Comparison of ENCODE assay signal across 14 cellular contexts in genomic region chr2:230443540-230443939, GRCh38. TPM values are rescaled to one million over a fixed set of nuclear protein-coding genes. Genes with fewer than 3 reads are reported as not detected.
DNase-seq lines count a peak whose midpoint lies in the region; ATAC-seq, FAIRE-seq and TF ChIP-seq lines count a peak whose summit lies in the region.
"Had no signal": no experiment of that assay in that cellular context is flagged by ENCODE, and none has a peak within 500 bp of the region (broad histone marks: within the 10 kb centered on the region; RNA-seq: fewer than 3 reads in every experiment).

No MANE protein-coding gene starts in this region.

- peak overlapping the region; percentile 21 for H3K4me3 Mint-ChIP-seq in activated T-helper 17 cell treated with anti-CD3 and anti-CD28 coated beads, Interleukin-2, amount 50 U/mL, for 72 hours
- H3K4me3 Mint-ChIP-seq: T-helper 1 cell treated with Interleukin-12 subunit alpha and Interleukin-12 subunit beta and Interleukin-4 antibody, amounts not matched to agents 30 μg/mL and 1 μg/mL, for 36 hours had no signal

- peak; percentile 61 for FAIRE-seq in GM18507 (lab: Jason Lieb, UNC)

- no peak for TF ChIP-seq EP300 in gastroesophageal sphincter (IDR thresholded peaks at IDR 0.05)

- H3K9me3 ChIP-seq in gastroesophageal sphincter = no peaks in the 10 kb centered on the region
- H3K9me3 ChIP-seq: suprapubic skin had no signal

- peaks cover 3% of the 10 kb centered on the region for H3K9me3 Mint-ChIP-seq in activated T-helper 17 cell treated with anti-CD3 and anti-CD28 coated beads, Interleukin-2, amount 50 U/mL, for 72 hours
- H3K9me3 Mint-ChIP-seq: T-helper 1 cell treated with Interleukin-12 subunit alpha and Interleukin-12 subunit beta and Interleukin-4 antibody, amounts not matched to agents 30 μg/mL and 1 μg/mL, for 36 hours had no signal

- H3K27ac Mint-ChIP-seq in activated T-helper 17 cell treated with anti-CD3 and anti-CD28 coated beads, Interleukin-2, amount 50 U/mL, for 72 hours = no peak overlapping the region
- H3K27ac Mint-ChIP-seq: progenitor cell of endocrine pancreas had no signal

- ATAC-seq in activated T-helper 17 cell treated with anti-CD3 and anti-CD28 coated beads, Interleukin-2, amount 50 U/mL, for 72 hours (replicated peaks) = peak; percentile 52
- ATAC-seq in Right ventricle myocardium inferior = no peak
- ATAC-seq in gastroesophageal sphincter = no peak

- TF ChIP-seq CTCF in gastroesophageal sphincter (IDR thresholded peaks at IDR 0.05) = no peak

- H3K4me1 Mint-ChIP-seq in activated T-helper 17 cell treated with anti-CD3 and anti-CD28 coated beads, Interleukin-2, amount 50 U/mL, for 72 hours = peaks cover 61% of the 10 kb centered on the region

- no peak for TF ChIP-seq POLR2A in gastroesophageal sphincter (IDR thresholded peaks at IDR 0.05)

- peaks cover 0 to 26% (median 0%) of the 10 kb centered on the region in 3 donors for H3K4me1 ChIP-seq in gastroesophageal sphincter

- no peak overlapping the region for H3K27ac ChIP-seq in gastroesophageal sphincter
- H3K27ac ChIP-seq: suprapubic skin had no signal

- peaks cover 0 to 55% of the 10 kb centered on the region in 2 donors for H3K36me3 ChIP-seq in gastroesophageal sphincter

- intact Hi-C loops in Right ventricle myocardium inferior (cut with DNase I) = no loop called here

- peaks cover 86% of the 10 kb centered on the region for H3K36me3 Mint-ChIP-seq in activated T-helper 17 cell treated with anti-CD3 and anti-CD28 coated beads, Interleukin-2, amount 50 U/mL, for 72 hours (ENCODE audit: low read depth)

- no peaks in the 10 kb centered on the region for H3K27me3 Mint-ChIP-seq in activated T-helper 17 cell treated with anti-CD3 and anti-CD28 coated beads, Interleukin-2, amount 50 U/mL, for 72 hours
- H3K27me3 Mint-ChIP-seq: progenitor cell of endocrine pancreas had no signal

- DNase-seq in AG08395 (ENCODE audit: low spot score) (peak; percentile 29), GM18507 (ENCODE audit: extremely low spot score, insufficient read length, low read depth) (no peak), glomerular visceral epithelial cell (ENCODE audit: extremely low spot score) (peak; percentile 37), HPDE6-E6E7 (ENCODE audit: extremely low spot score) (no peak), Right ventricle myocardium inferior (ENCODE audit: missing footprints) (no peak), NCI-H187 (lab: John Stamatoyannopoulos, UW) (no peak)
- DNase-seq: head of caudate nucleus; NCI-H1105; stimulated activated CD4-positive, alpha-beta T cell treated with anti-CD3 and anti-CD28 coated beads, Interleukin-4, amount 100 ng/mL, for 4 hours had no signal

- no peaks in the 10 kb centered on the region for H3K27me3 ChIP-seq in gastroesophageal sphincter
- H3K27me3 ChIP-seq: suprapubic skin had no signal

- WGBS in gastroesophageal sphincter (ENCODE audit: low coverage in 1 of 2), 2 donors = 84% methylated on average over 2 of the region's 2 CpGs; no CpG with 5 or more reads in 1 of the 2 donors

- H3K4me3 ChIP-seq in gastroesophageal sphincter = no peak overlapping the region
- H3K4me3 ChIP-seq: suprapubic skin had no signal

RNA-seq across cellular contexts. Expression of gene SP100, which starts 27.5 kb away (rescaled TPM):
- 100 to 1,000 TPM; 131 to 175 TPM for total RNA-seq in activated T-helper 17 cell treated with anti-CD3 and anti-CD28 coated beads, Interleukin-2, amount 50 U/mL, for 72 hours
- total RNA-seq in Right ventricle myocardium inferior (50.2 TPM), gastroesophageal sphincter (100 to 1,000 TPM in 1 of 4 donors, 10 to 100 TPM in 3; 70.1 to 102 (median 92.5) TPM)

Comparison
In these comparisons a context has a peak if more than half of its experiments do, and no peak if none do; other contexts are left out.
1. DNase-seq: peak in AG08395 (single experiment) and glomerular visceral epithelial cell (single experiment); none in GM18507 (single experiment), HPDE6-E6E7 (single experiment), Right ventricle myocardium inferior (single experiment) and NCI-H187 (0 of 2).